In genomic region chr9:122806661-122807060, GRCh38 we compare ENCODE assay signal across 29 cellular contexts. TPM values are rescaled to one million over a fixed set of nuclear protein-coding genes. Genes with fewer than 3 reads are reported as not detected.
A peak's percentile ranks its signal among the peaks of the same experiment; 100 is the strongest.
DNase-seq lines count a peak whose midpoint lies in the region; ATAC-seq lines count a peak whose summit lies in the region.
"Had no signal": no experiment of that assay in that cellular context is flagged by ENCODE, and none has a peak within 500 bp of the region (broad histone marks: within the 10 kb centered on the region; RNA-seq: fewer than 3 reads in every experiment).

No MANE protein-coding gene starts in this region.

- no peak overlapping the region for H3K4me2 ChIP-seq in trophoblast cell (ENCODE audit: low read length)
- H3K4me2 ChIP-seq: BLaER1, KMS-11 had no signal

- no peak overlapping the region for H3K9ac ChIP-seq in trophoblast cell (ENCODE audit: low read length)
- H3K9ac ChIP-seq: BLaER1, KMS-11 had no signal

- peaks cover 7% of the 10 kb centered on the region for H3K9me3 Mint-ChIP-seq in activated T-cell treated with anti-CD3 and anti-CD28 coated beads, Interleukin-2, amount 50 U/mL, for 24 hours
- H3K9me3 Mint-ChIP-seq in activated T-helper 17 cell treated with anti-CD3 and anti-CD28 coated beads, Interleukin-2, amount 50 U/mL, for 72 hours = peaks cover 7% of the 10 kb centered on the region
- H3K9me3 Mint-ChIP-seq in CD4-positive, alpha-beta memory T cell = no peaks in the 10 kb centered on the region
- H3K9me3 Mint-ChIP-seq: dendritic cell treated with granulocyte-macrophage colony-stimulating factor and Interleukin-4, amounts not matched to agents 40 ng/mL and 50 ng/mL, for 4 days had no signal

- no peak overlapping the region for H3K4me3 Mint-ChIP-seq in activated T-cell treated with anti-CD3 and anti-CD28 coated beads, Interleukin-2, amount 50 U/mL, for 24 hours
- H3K4me3 Mint-ChIP-seq in activated T-helper 17 cell treated with anti-CD3 and anti-CD28 coated beads, Interleukin-2, amount 50 U/mL, for 72 hours = peak overlapping the region; percentile 70
- H3K4me3 Mint-ChIP-seq in CD4-positive, alpha-beta memory T cell = no peak overlapping the region
- H3K4me3 Mint-ChIP-seq: dendritic cell treated with granulocyte-macrophage colony-stimulating factor and Interleukin-4, amounts not matched to agents 40 ng/mL and 50 ng/mL, for 4 days had no signal

- no CpG with 5 or more reads among the region's 4 CpGs for WGBS in trophoblast cell (ENCODE audit: extremely low coverage, insufficient coverage, insufficient read length)

- no peaks in the 10 kb centered on the region for H3K27me3 Mint-ChIP-seq in activated T-cell treated with anti-CD3 and anti-CD28 coated beads, Interleukin-2, amount 50 U/mL, for 24 hours
- H3K27me3 Mint-ChIP-seq in activated T-helper 17 cell treated with anti-CD3 and anti-CD28 coated beads, Interleukin-2, amount 50 U/mL, for 72 hours = no peaks in the 10 kb centered on the region
- H3K27me3 Mint-ChIP-seq in CD4-positive, alpha-beta memory T cell = no peaks in the 10 kb centered on the region
- H3K27me3 Mint-ChIP-seq: dendritic cell treated with granulocyte-macrophage colony-stimulating factor and Interleukin-4, amounts not matched to agents 40 ng/mL and 50 ng/mL, for 4 days; progenitor cell of endocrine pancreas had no signal

- peaks cover 7 to 10% of the 10 kb centered on the region in 2 experiments for H3K4me1 ChIP-seq in trophoblast cell (ENCODE audit: control insufficient read depth in 1 of 2, insufficient read depth in 2 of 2, low read length in 2 of 2)
- peaks cover 10% of the 10 kb centered on the region for H3K4me1 ChIP-seq in CD4-positive, alpha-beta memory T cell (ENCODE audit: insufficient read depth, low read length)
- H3K4me1 ChIP-seq: ascending aorta, uterus had no signal

- no peak overlapping the region for H2AFZ ChIP-seq in trophoblast cell (ENCODE audit: insufficient read depth, low read length, poor library complexity)

- peak overlapping the region; percentile 90 for H3K27ac Mint-ChIP-seq in activated T-cell treated with anti-CD3 and anti-CD28 coated beads, Interleukin-2, amount 50 U/mL, for 24 hours
- peak overlapping the region; percentile 98 for H3K27ac Mint-ChIP-seq in activated T-helper 17 cell treated with anti-CD3 and anti-CD28 coated beads, Interleukin-2, amount 50 U/mL, for 72 hours
- peak overlapping the region in 1 of 7 donors; percentile 18 for H3K27ac Mint-ChIP-seq in CD4-positive, alpha-beta memory T cell
- H3K27ac Mint-ChIP-seq: dendritic cell treated with granulocyte-macrophage colony-stimulating factor and Interleukin-4, amounts not matched to agents 40 ng/mL and 50 ng/mL, for 4 days; progenitor cell of endocrine pancreas had no signal

- no peak overlapping the region for H2AK5ac ChIP-seq in trophoblast cell (ENCODE audit: low read length)

- no peak overlapping the region for H3K4me3 ChIP-seq in trophoblast cell (ENCODE audit: low read depth, low read length)
- H3K4me3 ChIP-seq in CD4-positive, alpha-beta memory T cell (ENCODE audit: low read length in 2 of 2) = no peak overlapping the region
- H3K4me3 ChIP-seq: ascending aorta, BLaER1, uterus had no signal

- H3K27me3 ChIP-seq in trophoblast cell (ENCODE audit: insufficient read depth, low read length) = no peaks in the 10 kb centered on the region
- H3K27me3 ChIP-seq in CD4-positive, alpha-beta memory T cell (ENCODE audit: insufficient read depth, low read length) = no peaks in the 10 kb centered on the region
- H3K27me3 ChIP-seq: ascending aorta, BLaER1, uterus had no signal

- H3K36me3 Mint-ChIP-seq in activated T-cell treated with anti-CD3 and anti-CD28 coated beads, Interleukin-2, amount 50 U/mL, for 24 hours (ENCODE audit: low read depth) = peaks cover 5% of the 10 kb centered on the region
- H3K36me3 Mint-ChIP-seq in activated T-helper 17 cell treated with anti-CD3 and anti-CD28 coated beads, Interleukin-2, amount 50 U/mL, for 72 hours (ENCODE audit: low read depth) = peaks cover 12% of the 10 kb centered on the region
- peaks cover 2 to 12% of the 10 kb centered on the region in 2 donors for H3K36me3 Mint-ChIP-seq in CD4-positive, alpha-beta memory T cell

- no peak overlapping the region for H3K23ac ChIP-seq in trophoblast cell (ENCODE audit: low read length)

- H2BK120ac ChIP-seq in trophoblast cell (ENCODE audit: insufficient read depth, low read length, poor library complexity) = no peak overlapping the region

- H3K36me3 ChIP-seq in trophoblast cell (ENCODE audit: control insufficient read depth in 1 of 2, insufficient read depth in 2 of 2, low read length in 2 of 2) = no peaks in the 10 kb centered on the region
- no peaks in the 10 kb centered on the region for H3K36me3 ChIP-seq in CD4-positive, alpha-beta memory T cell (ENCODE audit: insufficient read depth, low read length)
- H3K36me3 ChIP-seq: ascending aorta, BLaER1, uterus had no signal

- no peaks in the 10 kb centered on the region for H3K79me1 ChIP-seq in trophoblast cell (ENCODE audit: low read length)

- H3K4me1 Mint-ChIP-seq in activated T-cell treated with anti-CD3 and anti-CD28 coated beads, Interleukin-2, amount 50 U/mL, for 24 hours (ENCODE audit: low read depth) = peaks cover 26% of the 10 kb centered on the region
- H3K4me1 Mint-ChIP-seq in activated T-helper 17 cell treated with anti-CD3 and anti-CD28 coated beads, Interleukin-2, amount 50 U/mL, for 72 hours = peaks cover 21% of the 10 kb centered on the region
- peaks cover 6 to 29% (median 16%) of the 10 kb centered on the region in 4 donors for H3K4me1 Mint-ChIP-seq in CD4-positive, alpha-beta memory T cell

- peaks cover 19% of the 10 kb centered on the region for H3K9me3 ChIP-seq in trophoblast cell (ENCODE audit: insufficient read depth, low read depth, low read length)
- H3K9me3 ChIP-seq in CD4-positive, alpha-beta memory T cell (ENCODE audit: control insufficient read depth in 1 of 2, low read length in 2 of 2) = no peaks in the 10 kb centered on the region
- H3K9me3 ChIP-seq: ascending aorta, BLaER1, uterus had no signal

- no peak overlapping the region for H3K14ac ChIP-seq in trophoblast cell (ENCODE audit: low read length)

- H3K4ac ChIP-seq in trophoblast cell (ENCODE audit: low read depth, low read length) = no peak overlapping the region

- H3K18ac ChIP-seq in trophoblast cell (ENCODE audit: low read length) = no peak overlapping the region

- H4K12ac ChIP-seq in trophoblast cell (ENCODE audit: low read depth, low read length) = no peak overlapping the region

- peak; percentile 62 for ATAC-seq in activated T-helper 17 cell treated with anti-CD3 and anti-CD28 coated beads, Interleukin-2, amount 50 U/mL, for 72 hours (replicated peaks)
- ATAC-seq: sciatic nerve had no signal

- H4K8ac ChIP-seq in trophoblast cell (ENCODE audit: low read depth, low read length) = no peak overlapping the region

- intact Hi-C loops in CD4-positive, alpha-beta memory T cell (cut with micrococcal nuclease) = no loop called here

- no peak for DNase-seq in activated T-cell treated with anti-CD3 and anti-CD28 coated beads, Interleukin-2, amount 50 U/mL, for 24 hours
- no peak for DNase-seq in activated T-cell treated with anti-CD3 and anti-CD28 coated beads for 4 hours
- peak; percentile 30 for DNase-seq in HCEC 1CT
- peak; percentile 71 to 77 for DNase-seq in trophoblast cell
- no peak for DNase-seq in CD4-positive, alpha-beta memory T cell
- DNase-seq in ureter (ENCODE audit: low spot score) = no peak
- DNase-seq in activated CD4-positive, CD25-positive, alpha-beta regulatory T cell (lab: John Stamatoyannopoulos, UW) = no peak
- DNase-seq: activated CD8-positive, alpha-beta memory T cell treated with anti-CD3 and anti-CD28 coated beads, Interleukin-2, amount 50 U/mL, for 4 hours; activated naive CD4-positive, alpha-beta T cell; Caco-2; central memory CD4-positive, alpha-beta T cell; DMS79 treated with DMSO at 0.1 percent for 48 hours; glutamatergic neuron; kidney glomerular epithelial cell; mammary epithelial cell; NCI-H146; NCI-H510A treated with DMSO at 0.1 percent for 48 hours; NK-92 treated with Interleukin-12 subunit alpha and Interleukin-12 subunit beta, amount 100 ng/mL, for 24 hours; SIG-M5; uterus had no signal

- no peaks in the 10 kb centered on the region for H3K79me2 ChIP-seq in trophoblast cell (ENCODE audit: control insufficient read depth, insufficient read depth, low read length, poor library complexity)

- POLR2A ChIA-PET in CD4-positive, alpha-beta memory T cell (lab: Charles Lee; ENCODE audit: partially characterized antibody) = no interaction called here

- CTCF ChIA-PET in CD4-positive, alpha-beta memory T cell (lab: Charles Lee; ENCODE audit: partially characterized antibody) = interaction anchor here (3.1 to 6.8 kb wide), 4 partner anchors 308 to 708 kb away, joined by 18 to 71 read pairs (median 38); no protein-coding TSS in a partner anchor

- no peak overlapping the region for H4K91ac ChIP-seq in trophoblast cell (ENCODE audit: low read depth, low read length)

- H2BK5ac ChIP-seq in trophoblast cell (ENCODE audit: low read depth, low read length, poor library complexity) = no peak overlapping the region

- H3K27ac ChIP-seq in trophoblast cell (ENCODE audit: low read depth, low read length) = no peak overlapping the region
- H3K27ac ChIP-seq in CD4-positive, alpha-beta memory T cell (ENCODE audit: low read depth, low read length) = no peak overlapping the region
- H3K27ac ChIP-seq: ascending aorta, BLaER1, KMS-11, uterus had no signal

- no peak overlapping the region for H2BK12ac ChIP-seq in trophoblast cell (ENCODE audit: low read length)

RNA-seq across cellular contexts. Expression of gene OR1K1, which starts 6.7 kb away (rescaled TPM):
- total RNA-seq in activated T-helper 17 cell treated with anti-CD3 and anti-CD28 coated beads, Interleukin-2, amount 50 U/mL, for 72 hours = not detected
- not detected in 2 replicates for polyA plus RNA-seq in trophoblast cell (2013)
- not detected for total RNA-seq in CD4-positive, alpha-beta memory T cell
- not detected for polyA plus RNA-seq in CD4-positive, alpha-beta memory T cell
- total RNA-seq in ureter = not detected
- total RNA-seq: ascending aorta, Caco-2, HT-29, mammary epithelial cell, progenitor cell of endocrine pancreas, sciatic nerve, temporal lobe, uterus had no signal
- polyA plus RNA-seq: mammary epithelial cell had no signal

RNA-seq across cellular contexts. Expression of gene OR5C1, which starts 17.9 kb away (rescaled TPM):
- not detected for total RNA-seq in activated T-helper 17 cell treated with anti-CD3 and anti-CD28 coated beads, Interleukin-2, amount 50 U/mL, for 72 hours
- not detected in 2 replicates for polyA plus RNA-seq in trophoblast cell (2013)
- not detected for total RNA-seq in CD4-positive, alpha-beta memory T cell
- not detected for polyA plus RNA-seq in CD4-positive, alpha-beta memory T cell
- total RNA-seq in ureter = not detected
- total RNA-seq: ascending aorta, Caco-2, HT-29, mammary epithelial cell, progenitor cell of endocrine pancreas, sciatic nerve, temporal lobe, uterus had no signal
- polyA plus RNA-seq: mammary epithelial cell had no signal

RNA-seq across cellular contexts. Expression of gene PDCL, which starts 21.7 kb away (rescaled TPM):
- 10 to 100 TPM; 15.4 to 24.0 TPM for total RNA-seq in activated T-helper 17 cell treated with anti-CD3 and anti-CD28 coated beads, Interleukin-2, amount 50 U/mL, for 72 hours
- polyA plus RNA-seq in trophoblast cell (2013) = 16.5 and 16.9 TPM in 2 replicates
- 10 to 100 TPM; 16.5 to 18.1 TPM for total RNA-seq in CD4-positive, alpha-beta memory T cell
- 10 to 100 TPM; 10.4 to 12.1 TPM for polyA plus RNA-seq in CD4-positive, alpha-beta memory T cell
- total RNA-seq in ureter = 17.9 TPM

Comparison
In these comparisons a context has a peak if more than half of its experiments do, and no peak if none do; other contexts are left out.
1. DNase-seq: peak in HCEC 1CT (single experiment) and trophoblast cell (2 of 2); none in activated T-cell treated with anti-CD3 and anti-CD28 coated beads, Interleukin-2, amount 50 U/mL, for 24 hours (single experiment), activated T-cell treated with anti-CD3 and anti-CD28 coated beads for 4 hours (single experiment), CD4-positive, alpha-beta memory T cell (0 of 5), ureter (single experiment) and activated CD4-positive, CD25-positive, alpha-beta regulatory T cell (0 of 4).